In the genomic region with DNA sequence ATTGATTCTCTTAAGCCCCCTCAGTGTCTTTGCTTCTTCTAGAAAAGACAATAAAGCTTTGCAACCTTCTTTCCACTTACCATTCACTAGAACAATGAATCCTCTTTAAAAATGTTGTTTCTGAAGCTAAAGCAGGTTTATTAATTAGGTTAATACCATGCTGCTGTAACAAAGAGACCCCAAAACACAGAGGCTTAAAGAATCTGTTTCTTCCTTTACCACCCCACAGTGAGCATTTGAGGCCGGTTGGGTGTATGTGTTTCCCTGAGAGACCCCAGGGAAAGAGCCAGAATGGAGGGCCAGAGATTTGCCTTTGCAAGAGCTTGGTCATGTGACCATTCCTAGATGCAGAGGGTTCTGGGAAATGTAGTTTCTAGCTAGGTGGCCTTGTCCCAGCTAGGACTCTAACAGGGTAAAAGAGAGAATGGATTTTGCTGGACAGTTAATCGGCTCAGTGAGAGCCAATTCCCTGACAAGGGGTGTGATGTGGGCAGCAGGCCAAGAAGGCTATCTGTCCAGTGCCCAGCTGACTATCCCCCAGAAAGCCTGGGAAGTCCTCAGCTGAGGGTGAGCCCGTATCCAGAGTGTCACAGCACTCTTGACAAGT, we compare ENCODE assay signal across 25 cellular contexts.
DNase-seq lines count a peak whose midpoint lies in the region; ATAC-seq, FAIRE-seq and TF ChIP-seq lines count a peak whose summit lies in the region.
"Had no signal": no experiment of that assay in that cellular context is flagged by ENCODE, and none has a peak within 500 bp of the region (broad histone marks: within the 10 kb centered on the region; RNA-seq: fewer than 3 reads in every experiment).

No MANE protein-coding gene starts in this region.

- no peak for ATAC-seq in GM12878
- ATAC-seq: activated T-helper 17 cell treated with anti-CD3 and anti-CD28 coated beads, Interleukin-2, amount 50 U/mL, for 72 hours; esophagus mucosa; naive thymus-derived CD4-positive, alpha-beta T cell; stimulated activated memory B cell treated with anti-CD40 and anti-IgM and Interleukin-4, amounts not matched to agents 10 μg/mL and 1 μg/mL and 100 μg/mL, for 72 hours had no signal

- H3K4me3 ChIP-seq in GM12878 (no peak overlapping the region), neural progenitor cell (no peak overlapping the region)
- H3K4me3 ChIP-seq: BLaER1 treated with 17β-estradiol and CSF1 and Interleukin-3, amounts not matched to agents 10 nM and 100 nM; testis had no signal

- no peak for FAIRE-seq in GM12878 (lab: Jason Lieb, UNC)
- FAIRE-seq: astrocyte had no signal

- H3K9ac ChIP-seq in GM12878 (ENCODE audit: control insufficient read depth, insufficient read depth, low read length) (no peak overlapping the region), neural progenitor cell (no peak overlapping the region)
- H3K9ac ChIP-seq: BLaER1 treated with 17β-estradiol and CSF1 and Interleukin-3, amounts not matched to agents 10 nM and 100 nM; parathyroid adenoma had no signal

- H2AFZ ChIP-seq in GM12878 (ENCODE audit: control insufficient read depth, low read depth, low read length): no peak overlapping the region
- H2AFZ ChIP-seq in neural progenitor cell (replicated peaks): no peak overlapping the region
- H2AFZ ChIP-seq: parathyroid adenoma had no signal

- peak; percentile 33 for DNase-seq in NCI-H82 (lab: John Stamatoyannopoulos, UW)
- DNase-seq in NCI-H82 treated with DMSO at 0.1 percent for 48 hours (lab: John Stamatoyannopoulos, UW; ENCODE audit: unreplicated experiment): no peak
- no peak for DNase-seq in GM12878 (ENCODE audit: low read depth, low spot score)
- DNase-seq in neural progenitor cell (ENCODE audit: low spot score): peak; percentile 36
- DNase-seq in posterior cingulate gyrus: no peak
- no peak for DNase-seq in RWPE1 (ENCODE audit: low spot score)
- DNase-seq in NCI-H2029 (lab: John Stamatoyannopoulos, UW): no peak
- DNase-seq: activated CD4-positive, alpha-beta T cell treated with anti-CD3 and anti-CD28 coated beads for 4 hours; cerebellar nuclear complex; effector CD4-positive, alpha-beta T cell; kidney glomerular epithelial cell; naive thymus-derived CD4-positive, alpha-beta T cell; NCI-H187; NCI-H446 treated with DMSO at 0.1 percent for 48 hours; NK-92 treated with Interleukin-12 subunit alpha and Interleukin-12 subunit beta, amount 100 ng/mL, for 24 hours; testis had no signal

- peaks cover 10% of the 10 kb centered on the region for H3K4me1 Mint-ChIP-seq in neural progenitor cell
- H3K4me1 Mint-ChIP-seq: activated T-helper 17 cell treated with anti-CD3 and anti-CD28 coated beads, Interleukin-2, amount 50 U/mL, for 72 hours; memory B cell; stimulated activated memory B cell treated with anti-CD40 and anti-IgM and Interleukin-4, amounts not matched to agents 10 μg/mL and 1 μg/mL and 100 μg/mL, for 72 hours had no signal

- intact Hi-C loops in GM12878 (cut with micrococcal nuclease; ENCODE audit: unreplicated experiment) (no loop called here), posterior cingulate gyrus (cut with DNase I) (no loop called here)

- no TSS peak for BruUV-seq in GM12878 (replicated peaks; lab: Mats Ljungman, UMichigan)

- H3K27me3 ChIP-seq in GM12878 (replicated peaks in 1 of 2; ENCODE audit: control insufficient read depth in 2 of 2, insufficient read depth in 2 of 2, low read length in 1 of 2) (no peaks in the 10 kb centered on the region), neural progenitor cell (no peaks in the 10 kb centered on the region)
- H3K27me3 ChIP-seq: testis had no signal

- TF ChIP-seq CTCF in GM12878 (IDR thresholded peaks at IDR 0.05 in 2 of 3, conservative IDR thresholded peaks at IDR 0.05 in 1 of 3; ENCODE audit: control insufficient read depth in 2 of 3, extremely low read depth in 1 of 3, insufficient read depth in 1 of 3, low read depth in 3 of 3, low read length in 3 of 3) (no peak), neural progenitor cell (IDR thresholded peaks at IDR 0.05) (no peak), RWPE1 (conservative IDR thresholded peaks at IDR 0.05; ENCODE audit: low read depth) (no peak)

- no peak overlapping the region for H3K4me2 ChIP-seq in GM12878 (ENCODE audit: control insufficient read depth, insufficient read depth)
- H3K4me2 ChIP-seq in neural progenitor cell: no peak overlapping the region
- H3K4me2 ChIP-seq: BLaER1 treated with 17β-estradiol and CSF1 and Interleukin-3, amounts not matched to agents 10 nM and 100 nM had no signal

- no peaks in the 10 kb centered on the region for H3K36me3 ChIP-seq in GM12878 (ENCODE audit: control insufficient read depth in 2 of 2, insufficient read depth in 2 of 2, low read length in 1 of 2)
- H3K36me3 ChIP-seq in neural progenitor cell: no peaks in the 10 kb centered on the region

- H3F3A ChIP-seq in neural progenitor cell (ENCODE audit: low read depth): no peaks in the 10 kb centered on the region

- TF ChIP-seq EP300 in Ishikawa (IDR thresholded peaks at IDR 0.05; ENCODE audit: borderline replicate concordance) (no peak), GM12878 (IDR thresholded peaks at IDR 0.05; ENCODE audit: borderline replicate concordance in 1 of 2, control insufficient read depth in 1 of 2, low read depth in 2 of 2, low read length in 2 of 2) (no peak)

- peaks cover 3% of the 10 kb centered on the region for H3K27me3 Mint-ChIP-seq in neural progenitor cell (ENCODE audit: insufficient read depth, low read depth)
- H3K27me3 Mint-ChIP-seq: activated naive CD8-positive, alpha-beta T cell; activated T-helper 17 cell treated with anti-CD3 and anti-CD28 coated beads, Interleukin-2, amount 50 U/mL, for 72 hours; memory B cell; naive thymus-derived CD4-positive, alpha-beta T cell; stimulated activated memory B cell treated with anti-CD40 and anti-IgM and Interleukin-4, amounts not matched to agents 10 μg/mL and 1 μg/mL and 100 μg/mL, for 72 hours had no signal

- in situ Hi-C loops in GM12878 (cut with MboI): no loop called here

- TF ChIP-seq RAD21 in Ishikawa (IDR thresholded peaks at IDR 0.05; ENCODE audit: low read depth) (no peak), GM12878 (IDR thresholded peaks at IDR 0.05; ENCODE audit: insufficient read depth, low read depth, low read length) (no peak)

- CTCF ChIA-PET in GM12878 (lab: Yijun Ruan, JAX) (no interaction called here), RWPE1 (lab: Yijun Ruan, JAX) (no interaction called here)

- H3K9me3 Mint-ChIP-seq in neural progenitor cell: no peaks in the 10 kb centered on the region
- H3K9me3 Mint-ChIP-seq: activated T-helper 17 cell treated with anti-CD3 and anti-CD28 coated beads, Interleukin-2, amount 50 U/mL, for 72 hours; memory B cell had no signal

- H3K36me3 Mint-ChIP-seq in neural progenitor cell: peaks cover 26% of the 10 kb centered on the region
- H3K36me3 Mint-ChIP-seq: activated naive CD8-positive, alpha-beta T cell; memory B cell; naive thymus-derived CD4-positive, alpha-beta T cell; stimulated activated memory B cell treated with anti-CD40 and anti-IgM and Interleukin-4, amounts not matched to agents 10 μg/mL and 1 μg/mL and 100 μg/mL, for 72 hours had no signal

- H3K4me1 ChIP-seq in GM12878 (ENCODE audit: control insufficient read depth, insufficient read depth, low read length) (no peaks in the 10 kb centered on the region), neural progenitor cell (no peaks in the 10 kb centered on the region)
- H3K4me1 ChIP-seq: parathyroid adenoma had no signal

- WGBS in GM12878 (ENCODE audit: insufficient coverage, insufficient replicate concordance, low lambda C conversion rate, missing lambda C conversion rate): 20% methylated on average over 3 of the region's 3 CpGs

- H3K27ac ChIP-seq in GM12878 (ENCODE audit: control insufficient read depth, insufficient read depth) (no peak overlapping the region), neural progenitor cell (no peak overlapping the region), RWPE1 (no peak overlapping the region)
- H3K27ac ChIP-seq: BLaER1 treated with 17β-estradiol and CSF1 and Interleukin-3, amounts not matched to agents 10 nM and 100 nM; parathyroid adenoma; testis had no signal

- TF ChIP-seq POLR2A in GM12878 (IDR thresholded peaks at IDR 0.05; ENCODE audit: low read depth, low read length): no peak

- RAD21 ChIA-PET in GM12878 (lab: Charles Lee; ENCODE audit: unreplicated experiment): no interaction called here

- no peaks in the 10 kb centered on the region for H4K20me1 ChIP-seq in GM12878 (ENCODE audit: control insufficient read depth, insufficient read depth)
- no peaks in the 10 kb centered on the region for H4K20me1 ChIP-seq in neural progenitor cell (ENCODE audit: low read depth)

- no peaks in the 10 kb centered on the region for H3K79me2 ChIP-seq in GM12878 (ENCODE audit: control insufficient read depth, insufficient read depth, low read length)
- H3K79me2 ChIP-seq in neural progenitor cell (ENCODE audit: low read depth): no peaks in the 10 kb centered on the region

- POLR2A ChIA-PET in GM12878 (lab: Charles Lee): no interaction called here
- POLR2A ChIA-PET in RWPE1 (lab: Yijun Ruan, JAX; ENCODE audit: low non-redundant PET): no interaction called here

- SMC1A ChIA-PET in GM12878 (lab: Charles Lee; ENCODE audit: uncharacterized antibody, unreplicated experiment): no interaction called here

- H3K27ac Mint-ChIP-seq in neural progenitor cell: no peak overlapping the region
- H3K27ac Mint-ChIP-seq: activated naive CD8-positive, alpha-beta T cell; activated T-helper 17 cell treated with anti-CD3 and anti-CD28 coated beads, Interleukin-2, amount 50 U/mL, for 72 hours; memory B cell; naive thymus-derived CD4-positive, alpha-beta T cell; stimulated activated memory B cell treated with anti-CD40 and anti-IgM and Interleukin-4, amounts not matched to agents 10 μg/mL and 1 μg/mL and 100 μg/mL, for 72 hours had no signal

- H3K9me3 ChIP-seq in GM12878 (replicated peaks; ENCODE audit: control insufficient read depth, insufficient read depth, low read length): no peaks in the 10 kb centered on the region
- H3K9me3 ChIP-seq in neural progenitor cell (ENCODE audit: low read depth): no peaks in the 10 kb centered on the region
- H3K9me3 ChIP-seq: testis had no signal

- H3K4me3 Mint-ChIP-seq in neural progenitor cell: no peak overlapping the region
- H3K4me3 Mint-ChIP-seq: activated naive CD8-positive, alpha-beta T cell; activated T-helper 17 cell treated with anti-CD3 and anti-CD28 coated beads, Interleukin-2, amount 50 U/mL, for 72 hours; memory B cell; naive thymus-derived CD4-positive, alpha-beta T cell; stimulated activated memory B cell treated with anti-CD40 and anti-IgM and Interleukin-4, amounts not matched to agents 10 μg/mL and 1 μg/mL and 100 μg/mL, for 72 hours had no signal

TF ChIP-seq in GM12878, 131 proteins besides CTCF, POLR2A, EP300 and RAD21 (continues in another document):
- peak; percentile 38; the same call in 1 of the 2 replicates for TF ChIP-seq HCFC1 (IDR thresholded peaks at IDR 0.05; ENCODE audit: low read length)
- TF ChIP-seq RAD51 (IDR thresholded peaks at IDR 0.05): peak; percentile 55; the same call in 1 of the 2 replicates
- TF ChIP-seq TAF1 (IDR thresholded peaks at IDR 0.05; ENCODE audit: borderline replicate concordance, low read depth, low read length): no peak
- TF ChIP-seq STAT3 (IDR thresholded peaks at IDR 0.05; ENCODE audit: low read depth, low read length): no peak
- peak; percentile 62 for TF ChIP-seq SIX5 (IDR thresholded peaks at IDR 0.05; ENCODE audit: low read depth, low read length, severe bottlenecking)

Comparison
In these comparisons a context has a peak if more than half of its experiments do, and no peak if none do; other contexts are left out.
1. DNase-seq: peak in NCI-H82 (single experiment) and neural progenitor cell (single experiment); none in NCI-H82 treated with DMSO at 0.1 percent for 48 hours (single experiment), GM12878 (single experiment), posterior cingulate gyrus (0 of 10), RWPE1 (single experiment) and NCI-H2029 (single experiment).